In genomic region chr1:235012436-235013210, GRCh38 we compare ENCODE assay signal across 9 cellular contexts.
A peak's percentile ranks its signal among the peaks of the same experiment; 100 is the strongest.
DNase-seq lines count a peak whose midpoint lies in the region; ATAC-seq, FAIRE-seq and TF ChIP-seq lines count a peak whose summit lies in the region.
"Had no signal": no experiment of that assay in that cellular context is flagged by ENCODE, and none has a peak within 500 bp of the region (broad histone marks: within the 10 kb centered on the region; RNA-seq: fewer than 3 reads in every experiment).

No MANE protein-coding gene starts in this region.

- H3K9me3 ChIP-seq in left ventricle myocardium inferior (replicated peaks) (peaks cover 5% of the 10 kb centered on the region), prostate gland (no peaks in the 10 kb centered on the region)
- H3K9me3 ChIP-seq: mucosa of descending colon had no signal

- H3K27ac ChIP-seq in left ventricle myocardium inferior (replicated peaks) (peak overlapping the region; percentile 64), prostate gland (no peak overlapping the region)

- peak overlapping the region; percentile 67; the same call in 1 of the 2 replicates for H3K4me3 Mint-ChIP-seq in HFFc6
- peak overlapping the region; percentile 51 for H3K4me3 Mint-ChIP-seq in activated CD8-positive, alpha-beta T cell treated with anti-CD3 and anti-CD28 coated beads for 36 hours
- peak overlapping the region; percentile 62 to 63 for H3K4me3 Mint-ChIP-seq in stimulated activated naive CD8-positive, alpha-beta T cell treated with anti-CD3 and anti-CD28 coated beads, Interleukin-15, amount 100 ng/mL, for 72 hours

- CTCF ChIA-PET in activated CD8-positive, alpha-beta T cell treated with anti-CD3 and anti-CD28 coated beads for 36 hours (lab: Charles Lee): interaction anchor here (0.9 to 1.8 kb wide), 8 partner anchors 10 to 174 kb away, joined by 3 to 7 read pairs (median 4); no protein-coding TSS in a partner anchor

- H3K27me3 ChIP-seq in left ventricle myocardium inferior (ENCODE audit: low read depth) (no peaks in the 10 kb centered on the region), prostate gland (replicated peaks; ENCODE audit: insufficient read depth) (no peaks in the 10 kb centered on the region)

- no peak for TF ChIP-seq POLR2A in prostate gland (IDR thresholded peaks at IDR 0.05)

- no peaks in the 10 kb centered on the region for H3K36me3 ChIP-seq in left ventricle myocardium inferior
- no peaks in the 10 kb centered on the region for H3K36me3 ChIP-seq in prostate gland

- TF ChIP-seq CTCF in HFFc6 (IDR thresholded peaks at IDR 0.05): no peak; the same call in 1 of the 2 replicates
- no peak for TF ChIP-seq CTCF in activated CD8-positive, alpha-beta T cell treated with anti-CD3 and anti-CD28 coated beads for 36 hours (IDR thresholded peaks at IDR 0.05)
- no peak for TF ChIP-seq CTCF in left ventricle myocardium inferior (IDR thresholded peaks at IDR 0.05; ENCODE audit: borderline replicate concordance)
- no peak for TF ChIP-seq CTCF in prostate gland (IDR thresholded peaks at IDR 0.05)

- H3K27me3 Mint-ChIP-seq in HFFc6 (ENCODE audit: insufficient read depth): peaks cover 4% of the 10 kb centered on the region
- no peaks in the 10 kb centered on the region for H3K27me3 Mint-ChIP-seq in activated CD8-positive, alpha-beta T cell treated with anti-CD3 and anti-CD28 coated beads for 36 hours
- no peaks in the 10 kb centered on the region for H3K27me3 Mint-ChIP-seq in stimulated activated naive CD8-positive, alpha-beta T cell treated with anti-CD3 and anti-CD28 coated beads, Interleukin-15, amount 100 ng/mL, for 72 hours

- H3K27ac Mint-ChIP-seq in HFFc6: peak overlapping the region; percentile 97
- peak overlapping the region; percentile 95 for H3K27ac Mint-ChIP-seq in activated CD8-positive, alpha-beta T cell treated with anti-CD3 and anti-CD28 coated beads for 36 hours
- H3K27ac Mint-ChIP-seq in stimulated activated naive CD8-positive, alpha-beta T cell treated with anti-CD3 and anti-CD28 coated beads, Interleukin-15, amount 100 ng/mL, for 72 hours: peak overlapping the region; percentile 97 to 99

- whole genome bisulfite sequencing in prostate gland: 76% methylated on average over 10 of the region's 10 CpGs

- H3K36me3 Mint-ChIP-seq in HFFc6 (ENCODE audit: low read depth): peaks cover 9% of the 10 kb centered on the region; the same call in 1 of the 2 replicates
- H3K36me3 Mint-ChIP-seq in activated CD8-positive, alpha-beta T cell treated with anti-CD3 and anti-CD28 coated beads for 36 hours (ENCODE audit: low read depth): peaks cover 32% of the 10 kb centered on the region

- DNase-seq in HFFc6 (no peak), left ventricle myocardium inferior (no peak), urothelium cell line (ENCODE audit: low spot score) (no peak), NCI-H187 (lab: John Stamatoyannopoulos, UW) (no peak), prostate gland (ENCODE audit: low spot score) (no peak)
- DNase-seq in activated CD8-positive, alpha-beta T cell treated with anti-CD3 and anti-CD28 coated beads for 36 hours: no peak
- peak in 1 of 2 donors; percentile 30 for DNase-seq in stimulated activated naive CD8-positive, alpha-beta T cell treated with anti-CD3 and anti-CD28 coated beads, Interleukin-15, amount 100 ng/mL, for 72 hours
- DNase-seq: NCI-H510A had no signal

- intact Hi-C loops in activated CD8-positive, alpha-beta T cell treated with anti-CD3 and anti-CD28 coated beads for 36 hours (cut with micrococcal nuclease): loop anchor here (5.0 to 10.0 kb wide), 4 partner anchors 50 to 518 kb away; no protein-coding TSS in a partner anchor
- intact Hi-C loops in left ventricle myocardium inferior (cut with micrococcal nuclease): no loop called here
- intact Hi-C loops in prostate gland (cut with DNase I): no loop called here

- no peak for FAIRE-seq in urothelium cell line (lab: Jason Lieb, UNC)

- H3K4me1 ChIP-seq in left ventricle myocardium inferior (peaks cover 16% of the 10 kb centered on the region), prostate gland (replicated peaks) (no peaks in the 10 kb centered on the region)

- no peak for ATAC-seq in activated CD8-positive, alpha-beta T cell treated with anti-CD3 and anti-CD28 coated beads for 36 hours
- peak; percentile 0 for ATAC-seq in stimulated activated naive CD8-positive, alpha-beta T cell treated with anti-CD3 and anti-CD28 coated beads, Interleukin-15, amount 100 ng/mL, for 72 hours

- H3K4me3 ChIP-seq in left ventricle myocardium inferior (no peak overlapping the region), prostate gland (no peak overlapping the region)
- H3K4me3 ChIP-seq: mucosa of descending colon had no signal

- POLR2A ChIA-PET in activated CD8-positive, alpha-beta T cell treated with anti-CD3 and anti-CD28 coated beads for 36 hours (lab: Charles Lee): interaction anchor here (1.0 to 2.0 kb wide), 21 partner anchors 10 to 403 kb away, joined by 3 to 25 read pairs (median 6); partner anchors contain the start of gene IRF2BP2

- peaks cover 47% of the 10 kb centered on the region for H3K4me1 Mint-ChIP-seq in HFFc6 (ENCODE audit: low read depth)
- H3K4me1 Mint-ChIP-seq in activated CD8-positive, alpha-beta T cell treated with anti-CD3 and anti-CD28 coated beads for 36 hours (ENCODE audit: low read depth): peaks cover 85% of the 10 kb centered on the region
- H3K4me1 Mint-ChIP-seq in stimulated activated naive CD8-positive, alpha-beta T cell treated with anti-CD3 and anti-CD28 coated beads, Interleukin-15, amount 100 ng/mL, for 72 hours: peaks cover 97% of the 10 kb centered on the region

- 0 out of 2 replicates have a peak, but pooled peaks cover under 1% of the 10 kb centered on the region for H3K9me3 Mint-ChIP-seq in HFFc6
- H3K9me3 Mint-ChIP-seq in activated CD8-positive, alpha-beta T cell treated with anti-CD3 and anti-CD28 coated beads for 36 hours: peaks cover 14% of the 10 kb centered on the region
- H3K9me3 Mint-ChIP-seq in stimulated activated naive CD8-positive, alpha-beta T cell treated with anti-CD3 and anti-CD28 coated beads, Interleukin-15, amount 100 ng/mL, for 72 hours: peaks cover 13 to 20% of the 10 kb centered on the region in 2 donors
